ENCODE assay signal across 8 cellular contexts in genomic region chr17:49035470-49036269, GRCh38. TPM values are rescaled to one million over a fixed set of nuclear protein-coding genes. Genes with fewer than 3 reads are reported as not detected.
A peak's percentile ranks its signal among the peaks of the same experiment; 100 is the strongest.
DNase-seq lines count a peak whose midpoint lies in the region; ATAC-seq and TF ChIP-seq lines count a peak whose summit lies in the region.

No MANE protein-coding gene starts in this region.

- H3K4me1 ChIP-seq in SJCRH30 = no peaks in the 10 kb centered on the region
- peaks cover 3% of the 10 kb centered on the region for H3K4me1 ChIP-seq in mucosa of descending colon (ENCODE audit: low read depth)
- H3K4me1 ChIP-seq in vagina = no peaks in the 10 kb centered on the region

- no peak overlapping the region for H3K4me3 ChIP-seq in SJCRH30
- peak overlapping the region; percentile 65 for H3K4me3 ChIP-seq in coronary artery
- H3K4me3 ChIP-seq in mucosa of descending colon = no peak overlapping the region
- peak overlapping the region; percentile 25 to 33 for H3K4me3 ChIP-seq in vagina

- no peaks in the 10 kb centered on the region for H3K9me3 ChIP-seq in SJCRH30 (replicated peaks)
- no peaks in the 10 kb centered on the region for H3K9me3 ChIP-seq in mucosa of descending colon
- H3K9me3 ChIP-seq in vagina = no peaks in the 10 kb centered on the region

- H3K36me3 ChIP-seq in SJCRH30 = peaks cover 82% of the 10 kb centered on the region
- H3K36me3 ChIP-seq in mucosa of descending colon (ENCODE audit: low read depth) = no peaks in the 10 kb centered on the region
- no peaks in the 10 kb centered on the region for H3K36me3 ChIP-seq in vagina

- H3K27ac ChIP-seq in SJCRH30 (no peak overlapping the region), coronary artery (peak overlapping the region in 1 of 2 donors; percentile 26), vagina (no peak overlapping the region)

- DNase-seq in COLO829 (ENCODE audit: low spot score) = peak; percentile 48
- peak; percentile 19 for DNase-seq in HK-2 (ENCODE audit: unreplicated experiment)
- peak; percentile 20 to 49 for DNase-seq in SJCRH30
- no peak for DNase-seq in coronary artery (ENCODE audit: low spot score)
- peak in 2 of 3 donors; percentile 61 to 64 for DNase-seq in mucosa of descending colon
- DNase-seq in vagina (ENCODE audit: extremely low spot score in 2 of 2) = no peak
- no peak for DNase-seq in central memory CD4-positive, alpha-beta T cell

- peak; percentile 78 for ATAC-seq in mucosa of descending colon
- no peak for ATAC-seq in HG03520 (IDR thresholded peaks at IDR 0.05; ENCODE audit: unreplicated experiment)

- TF ChIP-seq CTCF in coronary artery (IDR thresholded peaks at IDR 0.05) (peak; percentile 78), mucosa of descending colon (IDR thresholded peaks at IDR 0.05) (peak; percentile 56), vagina (IDR thresholded peaks at IDR 0.05) (peak; percentile 58 to 73 (median 62))

- intact Hi-C loops in mucosa of descending colon (cut with DNase I, micrococcal nuclease) (no loop called here), vagina (cut with DNase I) (no loop called here)

- no peak for TF ChIP-seq POLR2A in vagina (IDR thresholded peaks at IDR 0.05)

- H3K27me3 ChIP-seq in SJCRH30 (no peaks in the 10 kb centered on the region), vagina (no peaks in the 10 kb centered on the region)

RNA-seq across cellular contexts. Expression of gene IGF2BP1, which starts 38.5 kb away (rescaled TPM):
- total RNA-seq in SJCRH30 (2014; rRNA removed; shearing (Covaris generic)) = 114 TPM in 2 replicates
- total RNA-seq in mucosa of descending colon (under 1 TPM in 2 of 3 donors, not detected in 1; 0.06 to 0.07 TPM), vagina (not detected)

Comparison
In these comparisons a context has a peak if more than half of its experiments do, and no peak if none do; other contexts are left out.
1. DNase-seq: peak in COLO829 (single experiment), HK-2 (single experiment), SJCRH30 (2 of 2) and mucosa of descending colon (2 of 3); none in coronary artery (single experiment), vagina (0 of 2) and central memory CD4-positive, alpha-beta T cell (single experiment).
2. H3K4me3 ChIP-seq: peak in coronary artery (single experiment) and vagina (2 of 2); none in SJCRH30 (single experiment) and mucosa of descending colon (single experiment).
3. RNA of gene IGF2BP1, which starts 38.5 kb away (total RNA-seq): 114 TPM in SJCRH30; 0.06 to 0.07 TPM in mucosa of descending colon and not detected in vagina (single experiment); every median in the first group is over 100 times any median in the second.
4. Peak in every context shown above with its lines, with median percentiles within 50 percentile points of each other: CTCF ChIP-seq.